Comparison of ENCODE assay signal across 10 cellular contexts in the genomic region with DNA sequence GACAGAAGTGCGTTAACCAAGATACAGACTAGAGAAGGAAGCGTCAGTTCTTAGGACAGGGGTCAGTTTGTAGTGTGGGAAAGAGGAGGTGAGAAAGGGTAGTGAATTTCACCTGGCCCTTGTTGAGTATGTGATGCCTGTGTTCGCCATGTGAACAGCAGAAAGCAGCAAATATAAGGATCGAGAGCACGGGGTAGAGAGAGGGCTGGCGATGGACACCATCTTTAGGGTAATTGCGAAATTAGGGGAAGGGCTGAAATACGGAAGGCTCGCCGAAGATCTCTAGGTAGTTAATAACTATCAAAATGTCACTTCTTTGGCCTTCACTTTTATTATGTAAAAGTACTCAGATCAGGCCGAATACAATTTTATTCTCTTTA. TPM values are rescaled to one million over a fixed set of nuclear protein-coding genes. Genes with fewer than 3 reads are reported as not detected.
DNase-seq lines count a peak whose midpoint lies in the region; ATAC-seq and TF ChIP-seq lines count a peak whose summit lies in the region.
"Had no signal": no experiment of that assay in that cellular context is flagged by ENCODE, and none has a peak within 500 bp of the region (broad histone marks: within the 10 kb centered on the region; RNA-seq: fewer than 3 reads in every experiment).

No MANE protein-coding gene starts in this region.

- H3K36me3 Mint-ChIP-seq in stimulated activated naive CD8-positive, alpha-beta T cell treated with anti-CD3 and anti-CD28 coated beads, Interleukin-15, Interleukin-2, amounts not matched to agents 100 ng/mL and 50 ng/mL, for 24 hours (ENCODE audit: low read depth), result no peaks in the 10 kb centered on the region
- H3K36me3 Mint-ChIP-seq in naive B cell, result no peaks in the 10 kb centered on the region

- no peak for TF ChIP-seq POLR2A in breast epithelium (IDR thresholded peaks at IDR 0.05)

- DNase-seq in stimulated activated naive CD8-positive, alpha-beta T cell treated with anti-CD3 and anti-CD28 coated beads, Interleukin-15, Interleukin-2, amounts not matched to agents 100 U/mL and 50 U/mL, for 24 hours, result no peak
- DNase-seq in breast epithelium (ENCODE audit: low spot score in 2 of 2), result no peak
- no peak for DNase-seq in naive B cell
- no peak for DNase-seq in HK-2 (ENCODE audit: unreplicated experiment)
- DNase-seq in NCI-H2171 (lab: John Stamatoyannopoulos, UW), result no peak
- no peak for DNase-seq in activated gamma-delta T cell treated with Interleukin-2 at 50 U/mL for 16 hours
- DNase-seq: NCI-H2081 had no signal

- H3K9me3 Mint-ChIP-seq in stimulated activated naive CD8-positive, alpha-beta T cell treated with anti-CD3 and anti-CD28 coated beads, Interleukin-15, Interleukin-2, amounts not matched to agents 100 ng/mL and 50 ng/mL, for 24 hours, result no peaks in the 10 kb centered on the region
- no peaks in the 10 kb centered on the region for H3K9me3 Mint-ChIP-seq in naive B cell

- intact Hi-C loops in breast epithelium (cut with DNase I; ENCODE audit: low total_unique reads), result no loop called here

- H3K9me3 ChIP-seq in breast epithelium, result no peaks in the 10 kb centered on the region

- peak overlapping the region; percentile 35 to 73 (median 60) for H3K4me3 ChIP-seq in breast epithelium

- TF ChIP-seq CTCF in breast epithelium (IDR thresholded peaks at IDR 0.05), result no peak

- peaks cover 23% of the 10 kb centered on the region for H3K4me1 Mint-ChIP-seq in stimulated activated naive CD8-positive, alpha-beta T cell treated with anti-CD3 and anti-CD28 coated beads, Interleukin-15, Interleukin-2, amounts not matched to agents 100 ng/mL and 50 ng/mL, for 24 hours (ENCODE audit: low read depth)
- peaks cover 20 to 25% (median 24%) of the 10 kb centered on the region in 3 donors for H3K4me1 Mint-ChIP-seq in naive B cell

- H3K27me3 Mint-ChIP-seq in stimulated activated naive CD8-positive, alpha-beta T cell treated with anti-CD3 and anti-CD28 coated beads, Interleukin-15, Interleukin-2, amounts not matched to agents 100 ng/mL and 50 ng/mL, for 24 hours, result peaks cover 43% of the 10 kb centered on the region
- H3K27me3 Mint-ChIP-seq in naive B cell, result peaks cover 34 to 51% (median 35%) of the 10 kb centered on the region in 3 donors

- no peaks in the 10 kb centered on the region for H3K4me1 ChIP-seq in breast epithelium

- no peak for ATAC-seq in stimulated activated naive CD8-positive, alpha-beta T cell treated with anti-CD3 and anti-CD28 coated beads, Interleukin-15, Interleukin-2, amounts not matched to agents 100 U/mL and 50 U/mL, for 24 hours
- ATAC-seq in naive B cell (ENCODE audit: low read depth in 2 of 2), result no peak
- ATAC-seq in GM18517 (IDR thresholded peaks at IDR 0.05; ENCODE audit: unreplicated experiment), result no peak

- H3K27me3 ChIP-seq in breast epithelium, result no peaks in the 10 kb centered on the region

- H3K36me3 ChIP-seq in breast epithelium, result no peaks in the 10 kb centered on the region
- H3K36me3 ChIP-seq: BLaER1 treated with 17β-estradiol and CSF1 and Interleukin-3, amounts not matched to agents 10 nM and 100 nM had no signal

- peak overlapping the region; percentile 77 for H3K4me3 Mint-ChIP-seq in stimulated activated naive CD8-positive, alpha-beta T cell treated with anti-CD3 and anti-CD28 coated beads, Interleukin-15, Interleukin-2, amounts not matched to agents 100 ng/mL and 50 ng/mL, for 24 hours
- peak overlapping the region; percentile 89 to 93 (median 91) for H3K4me3 Mint-ChIP-seq in naive B cell

- H3K27ac ChIP-seq in breast epithelium, result peak overlapping the region; percentile 81 to 83
- H3K27ac ChIP-seq: BLaER1 treated with 17β-estradiol and CSF1 and Interleukin-3, amounts not matched to agents 10 nM and 100 nM had no signal

- no peak overlapping the region for H3K27ac Mint-ChIP-seq in stimulated activated naive CD8-positive, alpha-beta T cell treated with anti-CD3 and anti-CD28 coated beads, Interleukin-15, Interleukin-2, amounts not matched to agents 100 ng/mL and 50 ng/mL, for 24 hours
- peak overlapping the region in 2 of 6 donors; percentile 35 to 37 for H3K27ac Mint-ChIP-seq in naive B cell

RNA-seq across cellular contexts. Expression of a gene that starts 6.2 kb away (rescaled TPM):
- total RNA-seq in breast epithelium, result 10 to 100 TPM; 54.9 to 95.7 (median 60.3) TPM
- 10 to 100 TPM in 1 of 6 donors, 1 to 10 TPM in 5; 4.6 to 19.4 (median 5.7) TPM for polyA plus RNA-seq in naive B cell (ENCODE audit: low read depth in 6 of 6)

RNA-seq across cellular contexts. Expression of a gene that starts 44.9 kb away (rescaled TPM):
- total RNA-seq in breast epithelium, result 1 to 10 TPM; 5.9 to 8.9 (median 7.0) TPM
- polyA plus RNA-seq in naive B cell (ENCODE audit: low read depth in 6 of 6), result 10 to 100 TPM in 3 of 6 donors, 1 to 10 TPM in 3; 6.2 to 20.7 (median 10.3) TPM
